23 cellular contexts compared by ENCODE assay signal in the genomic region with DNA sequence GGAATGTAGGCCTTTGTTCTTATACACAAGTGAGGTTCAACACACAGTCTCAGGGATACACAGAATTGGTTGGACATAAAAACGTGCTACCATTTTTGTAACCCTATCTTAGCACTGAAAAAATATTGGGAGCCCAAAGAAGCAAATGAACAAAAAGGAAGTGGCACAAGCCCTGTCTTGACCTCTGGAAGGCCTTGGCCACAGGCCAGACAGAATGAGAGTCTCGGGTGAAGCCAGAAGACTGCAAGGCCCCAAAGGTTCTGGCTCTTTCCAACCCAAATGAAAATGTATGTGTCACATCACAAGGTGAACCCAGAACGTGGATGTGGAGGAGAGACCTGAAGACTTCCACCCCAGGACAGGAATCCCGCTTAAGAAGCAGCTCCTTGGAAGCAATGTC. TPM values are rescaled to one million over a fixed set of nuclear protein-coding genes. Genes with fewer than 3 reads are reported as not detected.
"Had no signal": no experiment of that assay in that cellular context is flagged by ENCODE, and none has a peak within 500 bp of the region (broad histone marks: within the 10 kb centered on the region; RNA-seq: fewer than 3 reads in every experiment).

No MANE protein-coding gene starts in this region.

- DNase-seq: Karpas-422; KG1; MM.1S; NCI-H1048; NCI-H1105; NCI-H1417; NCI-H1436 treated with DMSO at 0.1 percent for 48 hours; NCI-H1694; NCI-H187 treated with DMSO at 0.1 percent for 48 hours; NCI-H2029 treated with DMSO at 0.1 percent for 48 hours; NCI-H2227 treated with DMSO at 0.1 percent for 48 hours; NCI-H524; NCI-H526 treated with DMSO at 0.1 percent for 48 hours; NCI-H774; NK-92 treated with Interleukin-12 subunit alpha and Interleukin-12 subunit beta, amount 100 ng/mL, for 24 hours; OCI-M1; SHP77; SK-N-SH; SW 1271; T-cell had no signal

- H3K9me2 ChIP-seq: SK-N-SH had no signal

- H3K4me2 ChIP-seq: SK-N-SH had no signal

- H3K27ac ChIP-seq: HL-60, RWPE1 had no signal

- H3K9ac ChIP-seq: SK-N-SH had no signal

- H3K9me3 ChIP-seq: SK-N-SH had no signal

RNA-seq across cellular contexts. Expression of a gene that starts 57.3 kb away (rescaled TPM):
- total RNA-seq: NCI-H460 had no signal
